ENCODE assay signal across 14 cellular contexts in the genomic region with DNA sequence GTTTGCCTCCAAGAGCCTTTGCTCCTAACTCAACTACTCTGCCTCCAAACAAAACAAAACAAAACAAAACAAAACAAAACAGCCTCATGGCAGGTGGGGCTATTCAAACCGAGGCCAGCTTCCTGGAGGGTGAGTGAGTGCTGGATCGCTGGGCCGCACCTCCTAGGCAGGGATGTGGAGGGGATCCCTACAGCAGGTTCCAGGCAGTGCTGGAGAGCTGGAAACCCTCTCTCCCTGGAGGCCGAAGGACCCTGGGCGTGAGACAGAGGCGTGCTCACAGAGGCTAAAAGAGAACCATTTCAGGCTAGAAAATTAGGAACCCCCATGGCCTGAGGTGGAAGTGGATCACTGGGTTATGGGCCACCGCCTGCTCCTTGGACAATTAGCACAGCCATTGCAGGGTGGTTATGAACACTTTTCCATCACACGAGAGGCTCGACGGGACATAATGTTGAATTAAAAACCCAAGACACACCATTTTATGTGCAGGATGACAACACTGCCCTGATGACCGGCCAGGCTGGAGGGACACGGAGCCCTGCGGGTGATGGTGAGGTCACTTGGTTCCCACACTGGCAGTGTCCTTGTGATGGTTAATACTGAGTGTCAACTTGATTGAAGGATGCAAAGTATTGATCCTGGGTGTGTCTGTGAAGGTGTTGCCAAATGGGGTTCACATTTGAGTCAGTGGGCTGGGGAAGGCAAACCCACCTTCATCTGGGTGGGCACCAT. TPM values are rescaled to one million over a fixed set of nuclear protein-coding genes. Genes with fewer than 3 reads are reported as not detected.
A peak's percentile ranks its signal among the peaks of the same experiment; 100 is the strongest.
DNase-seq lines count a peak whose midpoint lies in the region; ATAC-seq and TF ChIP-seq lines count a peak whose summit lies in the region.
"Had no signal": no experiment of that assay in that cellular context is flagged by ENCODE, and none has a peak within 500 bp of the region (broad histone marks: within the 10 kb centered on the region; RNA-seq: fewer than 3 reads in every experiment).

No MANE protein-coding gene starts in this region.

- H3K4me1 ChIP-seq in spleen, result peaks cover 0 to 4% (median 0%) of the 10 kb centered on the region in 6 donors
- H3K4me1 ChIP-seq: HAP-1 had no signal

- H3K27me3 ChIP-seq in spleen (replicated peaks in 1 of 7), result peaks cover 0 to 66% (median 7%) of the 10 kb centered on the region in 7 donors

- H3K27me3 Mint-ChIP-seq in WTC11 (ENCODE audit: low read depth) (no peaks in the 10 kb centered on the region), endothelial cell (ENCODE audit: unreplicated experiment) (peaks cover 7% of the 10 kb centered on the region)

- intact Hi-C loops in spleen (cut with DNase I; ENCODE audit: low total_unique reads), result no loop called here

- TF ChIP-seq CTCF in WTC11 (IDR thresholded peaks at IDR 0.05) (no peak), endothelial cell (IDR thresholded peaks at IDR 0.05; ENCODE audit: unreplicated experiment) (no peak), spleen (IDR thresholded peaks at IDR 0.05 in 8 of 11, conservative IDR thresholded peaks at IDR 0.05 in 3 of 11) (no peak)

- CTCF ChIA-PET in WTC11 (lab: Charles Lee), result interaction anchor here (0.8 to 1.4 kb wide), 2 partner anchors 8 to 12 kb away, joined by 3 to 4 read pairs; no protein-coding TSS in a partner anchor

- H3K36me3 Mint-ChIP-seq in WTC11 (no peaks in the 10 kb centered on the region), endothelial cell (ENCODE audit: low read depth, unreplicated experiment) (no peaks in the 10 kb centered on the region)

- no peak for TF ChIP-seq POLR2A in spleen (IDR thresholded peaks at IDR 0.05)

- H3K4me1 Mint-ChIP-seq in WTC11 (peaks cover 23% of the 10 kb centered on the region), endothelial cell (ENCODE audit: unreplicated experiment) (no peaks in the 10 kb centered on the region)

- ATAC-seq in WTC11, result no peak

- H3K27ac Mint-ChIP-seq in WTC11 (no peak overlapping the region), endothelial cell (ENCODE audit: unreplicated experiment) (peak overlapping the region; percentile 25)
- H3K27ac Mint-ChIP-seq: CD4-positive, alpha-beta T cell had no signal

- peak; percentile 32 for DNase-seq in DMS153 (lab: John Stamatoyannopoulos, UW)
- no peak for DNase-seq in DMS153 treated with DMSO at 0.1 percent for 48 hours (lab: John Stamatoyannopoulos, UW; ENCODE audit: unreplicated experiment)
- no peak for DNase-seq in WTC11 (ENCODE audit: low spot score)
- no peak for DNase-seq in endothelial cell (ENCODE audit: low spot score)
- peak; percentile 30 for DNase-seq in spleen
- no peak for DNase-seq in NCI-H1105 treated with DMSO at 0.1 percent for 48 hours (lab: John Stamatoyannopoulos, UW)
- no peak for DNase-seq in AML-193 (lab: John Stamatoyannopoulos, UW)
- no peak for DNase-seq in NCI-H2029 treated with DMSO at 0.1 percent for 48 hours (lab: John Stamatoyannopoulos, UW)
- DNase-seq: C1 segment of cervical spinal cord; CD4-positive, alpha-beta T cell; DND-41; GF-D8 had no signal

- H3K27ac ChIP-seq in spleen, result no peak overlapping the region
- H3K27ac ChIP-seq: 22Rv1 had no signal

- POLR2A ChIA-PET in WTC11 (lab: Charles Lee), result no interaction called here

- H3K4me3 ChIP-seq in spleen, result no peak overlapping the region
- H3K4me3 ChIP-seq: HAP-1 had no signal

- H3K9me3 Mint-ChIP-seq in WTC11, result no peaks in the 10 kb centered on the region
- H3K9me3 Mint-ChIP-seq in endothelial cell (ENCODE audit: unreplicated experiment), result no peaks in the 10 kb centered on the region
- H3K9me3 Mint-ChIP-seq: CD4-positive, alpha-beta T cell had no signal

- H3K4me3 Mint-ChIP-seq in WTC11, result no peak overlapping the region
- H3K4me3 Mint-ChIP-seq in endothelial cell (ENCODE audit: unreplicated experiment), result no peak overlapping the region
- H3K4me3 Mint-ChIP-seq: CD4-positive, alpha-beta T cell had no signal

- H3K36me3 ChIP-seq in spleen, result no peaks in the 10 kb centered on the region
- H3K36me3 ChIP-seq: HAP-1 had no signal

- H3K9me3 ChIP-seq in spleen, result no peaks in the 10 kb centered on the region
- H3K9me3 ChIP-seq: HAP-1 had no signal

- WGBS in spleen, 5 donors, result 85 to 90% (median 88%) methylated on average over 13 of the region's 13 CpGs

TF ChIP-seq in WTC11, 78 proteins besides CTCF, POLR2A, EP300 and RAD21:
- TF ChIP-seq FOXP1 (CRISPR knock-in tag; IDR thresholded peaks at IDR 0.05; ENCODE audit: borderline replicate concordance), result peak; percentile 71; the same call in 1 of the 2 replicates
- no peak for TF ChIP-seq AFF4 (CRISPR knock-in tag; IDR thresholded peaks at IDR 0.05; ENCODE audit: borderline replicate concordance)

RNA-seq across cellular contexts. Expression of gene SHISAL1, which starts 35.2 kb away (rescaled TPM):
- 1.8 to 2.7 TPM (median 1.8 TPM) in 3 replicates for total RNA-seq in WTC11 (2021)
- total RNA-seq in endothelial cell (ENCODE audit: unreplicated experiment), result 6.5 TPM
- total RNA-seq in spleen, result under 1 TPM; 0.11 to 0.47 (median 0.26) TPM
- under 1 TPM; 0.10 to 0.35 (median 0.15) TPM for polyA plus RNA-seq in spleen
- total RNA-seq: CD4-positive, alpha-beta T cell had no signal

Comparison
In these comparisons a context has a peak if more than half of its experiments do, and no peak if none do; other contexts are left out.
1. DNase-seq: peak in DMS153 (single experiment) and spleen (single experiment); none in DMS153 treated with DMSO at 0.1 percent for 48 hours (single experiment), WTC11 (single experiment), endothelial cell (single experiment), NCI-H1105 treated with DMSO at 0.1 percent for 48 hours (single experiment), AML-193 (0 of 2) and NCI-H2029 treated with DMSO at 0.1 percent for 48 hours (single experiment).